10 cellular contexts compared by ENCODE assay signal in the genomic region with DNA sequence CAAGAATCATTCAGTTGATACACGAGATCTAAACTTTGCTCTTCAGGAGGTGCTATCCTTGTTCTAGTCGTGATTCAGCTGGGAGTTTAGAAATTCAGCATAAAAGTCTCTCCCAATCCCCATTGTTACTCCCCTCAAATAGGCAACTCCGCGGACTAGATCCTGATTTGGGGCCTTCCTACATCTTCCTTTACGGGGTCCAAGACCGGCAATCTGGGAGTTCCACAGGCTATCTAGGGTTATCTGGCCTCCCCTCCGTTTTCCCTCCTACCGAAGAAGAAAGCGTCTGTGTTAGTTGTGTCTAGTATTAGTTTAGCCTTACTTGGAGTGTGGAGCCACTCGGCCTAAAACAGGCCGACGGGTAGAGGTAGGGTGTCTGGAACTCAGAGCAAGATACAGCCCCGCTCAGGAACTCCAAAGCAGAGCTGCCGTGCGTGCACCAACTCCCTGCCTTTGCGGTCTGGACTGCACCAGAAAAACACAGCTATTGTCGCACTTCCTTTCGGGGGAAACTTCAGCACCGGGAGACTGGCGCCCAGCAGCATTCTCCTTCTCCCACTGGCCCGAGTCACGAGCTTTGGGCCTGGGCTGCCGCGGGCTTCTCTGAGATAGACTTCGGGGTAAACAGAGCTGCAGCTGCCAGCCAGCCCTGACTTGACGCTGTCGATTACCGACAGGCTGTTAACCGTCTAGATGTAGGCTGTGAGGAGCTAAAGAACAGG. TPM values are rescaled to one million over a fixed set of nuclear protein-coding genes. Genes with fewer than 3 reads are reported as not detected.
DNase-seq lines count a peak whose midpoint lies in the region; ATAC-seq and TF ChIP-seq lines count a peak whose summit lies in the region.
"Had no signal": no experiment of that assay in that cellular context is flagged by ENCODE, and none has a peak within 500 bp of the region (broad histone marks: within the 10 kb centered on the region; RNA-seq: fewer than 3 reads in every experiment).

No MANE protein-coding gene starts in this region.

- peak; percentile 36 to 42 for ATAC-seq in activated T-cell treated with anti-CD3 and anti-CD28 coated beads, Interleukin-2, amount 50 U/mL, for 4 hours
- no peak for ATAC-seq in activated T-helper 17 cell treated with anti-CD3 and anti-CD28 coated beads, Interleukin-2, amount 50 U/mL, for 72 hours (replicated peaks)
- no peak for ATAC-seq in stimulated activated effector memory CD8-positive, alpha-beta T cell treated with anti-CD3 and anti-CD28 coated beads, Interleukin-12 subunit alpha, Interleukin-12 subunit beta, amount 100 ng/mL, for 72 hours

- H3K4me3 Mint-ChIP-seq in activated T-cell treated with anti-CD3 and anti-CD28 coated beads, Interleukin-2, amount 50 U/mL, for 4 hours, result peak overlapping the region; percentile 77
- peak overlapping the region; percentile 74 for H3K4me3 Mint-ChIP-seq in activated T-helper 17 cell treated with anti-CD3 and anti-CD28 coated beads, Interleukin-2, amount 50 U/mL, for 72 hours
- H3K4me3 Mint-ChIP-seq in stimulated activated effector memory CD8-positive, alpha-beta T cell treated with anti-CD3 and anti-CD28 coated beads, Interleukin-12 subunit alpha, Interleukin-12 subunit beta, amount 100 ng/mL, for 72 hours, result peak overlapping the region; percentile 51

- H3K9me3 Mint-ChIP-seq in activated T-cell treated with anti-CD3 and anti-CD28 coated beads, Interleukin-2, amount 50 U/mL, for 4 hours, result no peaks in the 10 kb centered on the region
- no peaks in the 10 kb centered on the region for H3K9me3 Mint-ChIP-seq in activated T-helper 17 cell treated with anti-CD3 and anti-CD28 coated beads, Interleukin-2, amount 50 U/mL, for 72 hours
- no peaks in the 10 kb centered on the region for H3K9me3 Mint-ChIP-seq in stimulated activated effector memory CD8-positive, alpha-beta T cell treated with anti-CD3 and anti-CD28 coated beads, Interleukin-12 subunit alpha, Interleukin-12 subunit beta, amount 100 ng/mL, for 72 hours

- no peaks in the 10 kb centered on the region for H3K36me3 Mint-ChIP-seq in activated T-cell treated with anti-CD3 and anti-CD28 coated beads, Interleukin-2, amount 50 U/mL, for 4 hours (ENCODE audit: insufficient read depth)
- H3K36me3 Mint-ChIP-seq in activated T-helper 17 cell treated with anti-CD3 and anti-CD28 coated beads, Interleukin-2, amount 50 U/mL, for 72 hours (ENCODE audit: low read depth), result peaks cover 16% of the 10 kb centered on the region
- peaks cover 6% of the 10 kb centered on the region for H3K36me3 Mint-ChIP-seq in stimulated activated effector memory CD8-positive, alpha-beta T cell treated with anti-CD3 and anti-CD28 coated beads, Interleukin-12 subunit alpha, Interleukin-12 subunit beta, amount 100 ng/mL, for 72 hours

- H3K27ac Mint-ChIP-seq in activated T-helper 17 cell treated with anti-CD3 and anti-CD28 coated beads, Interleukin-2, amount 50 U/mL, for 72 hours, result no peak overlapping the region
- no peak overlapping the region for H3K27ac Mint-ChIP-seq in stimulated activated effector memory CD8-positive, alpha-beta T cell treated with anti-CD3 and anti-CD28 coated beads, Interleukin-12 subunit alpha, Interleukin-12 subunit beta, amount 100 ng/mL, for 72 hours

- H3K4me1 Mint-ChIP-seq in activated T-cell treated with anti-CD3 and anti-CD28 coated beads, Interleukin-2, amount 50 U/mL, for 4 hours (ENCODE audit: low read depth), result peaks cover 44% of the 10 kb centered on the region
- H3K4me1 Mint-ChIP-seq in activated T-helper 17 cell treated with anti-CD3 and anti-CD28 coated beads, Interleukin-2, amount 50 U/mL, for 72 hours, result peaks cover 28% of the 10 kb centered on the region
- H3K4me1 Mint-ChIP-seq in stimulated activated effector memory CD8-positive, alpha-beta T cell treated with anti-CD3 and anti-CD28 coated beads, Interleukin-12 subunit alpha, Interleukin-12 subunit beta, amount 100 ng/mL, for 72 hours, result peaks cover 43% of the 10 kb centered on the region

- TF ChIP-seq CTCF in GM20000 (IDR thresholded peaks at IDR 0.05; ENCODE audit: extremely low read depth, missing control alignments), result no peak

- H3K27me3 Mint-ChIP-seq in activated T-cell treated with anti-CD3 and anti-CD28 coated beads, Interleukin-2, amount 50 U/mL, for 4 hours (ENCODE audit: low read depth), result peaks cover 78% of the 10 kb centered on the region
- H3K27me3 Mint-ChIP-seq in activated T-helper 17 cell treated with anti-CD3 and anti-CD28 coated beads, Interleukin-2, amount 50 U/mL, for 72 hours, result peaks cover 75% of the 10 kb centered on the region

- no peak for DNase-seq in activated T-cell treated with anti-CD3 and anti-CD28 coated beads, Interleukin-2, amount 50 U/mL, for 4 hours
- DNase-seq in activated T-cell treated with anti-CD3 and anti-CD28 coated beads for 4 hours (no peak), islet precursor cell (peak; percentile 92), GF-D8 (lab: John Stamatoyannopoulos, UW) (no peak), SIG-M5 treated with dmso at 0.1 percent for 504 hours (lab: John Stamatoyannopoulos, UW; ENCODE audit: unreplicated experiment) (no peak), GM20000 (ENCODE audit: low spot score) (no peak)
- no peak for DNase-seq in stimulated activated effector memory CD8-positive, alpha-beta T cell treated with anti-CD3 and anti-CD28 coated beads, Interleukin-12 subunit alpha, Interleukin-12 subunit beta, amount 100 ng/mL, for 72 hours (ENCODE audit: low spot score in 2 of 2)
- DNase-seq: NCI-H1436 had no signal

RNA-seq across cellular contexts. Expression of a gene that starts 1.5 kb away (rescaled TPM):
- total RNA-seq in activated T-cell treated with anti-CD3 and anti-CD28 coated beads, Interleukin-2, amount 50 U/mL, for 4 hours, result not detected
- total RNA-seq in activated T-helper 17 cell treated with anti-CD3 and anti-CD28 coated beads, Interleukin-2, amount 50 U/mL, for 72 hours, result not detected
- total RNA-seq: T-helper 1 cell treated with Interleukin-12 subunit alpha and Interleukin-12 subunit beta and Interleukin-4 antibody, amounts not matched to agents 30 ng/mL and 1 ng/mL, for 36 hours had no signal

RNA-seq across cellular contexts. Expression of a gene that starts 20.8 kb away (rescaled TPM):
- total RNA-seq in activated T-cell treated with anti-CD3 and anti-CD28 coated beads, Interleukin-2, amount 50 U/mL, for 4 hours, result not detected
- total RNA-seq in activated T-helper 17 cell treated with anti-CD3 and anti-CD28 coated beads, Interleukin-2, amount 50 U/mL, for 72 hours, result not detected
- total RNA-seq: T-helper 1 cell treated with Interleukin-12 subunit alpha and Interleukin-12 subunit beta and Interleukin-4 antibody, amounts not matched to agents 30 ng/mL and 1 ng/mL, for 36 hours had no signal

Comparison
In these comparisons a context has a peak if more than half of its experiments do, and no peak if none do; other contexts are left out.
1. ATAC-seq: peak in activated T-cell treated with anti-CD3 and anti-CD28 coated beads, Interleukin-2, amount 50 U/mL, for 4 hours (2 of 2); none in activated T-helper 17 cell treated with anti-CD3 and anti-CD28 coated beads, Interleukin-2, amount 50 U/mL, for 72 hours (single experiment) and stimulated activated effector memory CD8-positive, alpha-beta T cell treated with anti-CD3 and anti-CD28 coated beads, Interleukin-12 subunit alpha, Interleukin-12 subunit beta, amount 100 ng/mL, for 72 hours (single experiment).
2. Peak in every context shown above with its lines, with median percentiles within 50 percentile points of each other: H3K4me3 Mint-ChIP-seq.